Comparison of ENCODE assay signal across 25 cellular contexts in genomic region chr3:183829466-183829865, GRCh38. TPM values are rescaled to one million over a fixed set of nuclear protein-coding genes. Genes with fewer than 3 reads are reported as not detected.
"Had no signal": no experiment of that assay in that cellular context is flagged by ENCODE, and none has a peak within 500 bp of the region (broad histone marks: within the 10 kb centered on the region; RNA-seq: fewer than 3 reads in every experiment).

No MANE protein-coding gene starts in this region.

- H3K4me3 Mint-ChIP-seq: activated B cell treated with CpG ODN at 0.5 μM for 24 hours; activated CD8-positive, alpha-beta T cell treated with anti-CD3 and anti-CD28 coated beads, Interleukin-2, amount 10 ng/mL, durations not matched to agents 7 days and 5 days; activated naive CD4-positive, alpha-beta T cell treated with anti-CD3 and anti-CD28 coated beads, Interleukin-2, amount 10 ng/mL, durations not matched to agents 7 days and 5 days; activated naive CD8-positive, alpha-beta T cell treated with anti-CD3 and anti-CD28 coated beads, Interleukin-2, amount 10 ng/mL, durations not matched to agents 7 days and 5 days; activated T-cell treated with anti-CD3 and anti-CD28 coated beads, Interleukin-2, amount 50 U/mL, for 72 hours; brain; effector memory CD8-positive, alpha-beta T cell; T-helper 17 cell; T-helper 2 cell treated with Interferon-gamma antibody and Interleukin-4, amounts not matched to agents 5 μg/mL and 100 μg/mL, for 36 hours had no signal

- H3K36me3 Mint-ChIP-seq: activated naive CD8-positive, alpha-beta T cell treated with anti-CD3 and anti-CD28 coated beads, Interleukin-2, amount 10 ng/mL, durations not matched to agents 7 days and 5 days had no signal

- H3K27me3 Mint-ChIP-seq: activated B cell treated with CpG ODN at 0.5 μM for 24 hours; activated naive CD8-positive, alpha-beta T cell treated with anti-CD3 and anti-CD28 coated beads, Interleukin-2, amount 10 ng/mL, durations not matched to agents 7 days and 5 days; brain; effector memory CD8-positive, alpha-beta T cell; T-helper 17 cell had no signal

- DNase-seq: activated B cell treated with CpG ODN at 0.5 μM for 24 hours; activated CD4-positive, alpha-beta T cell treated with anti-CD3 and anti-CD28 coated beads for 48 hours; activated CD4-positive, alpha-beta T cell treated with anti-CD3 and anti-CD28 coated beads, Interleukin-2, amount 50 U/mL, for 1 hour; activated CD4-positive, alpha-beta T cell treated with anti-CD3 and anti-CD28 coated beads, Interleukin-2, amount 50 U/mL, for 48 hours; activated CD8-positive, alpha-beta T cell treated with anti-CD3 and anti-CD28 coated beads, Interleukin-2, amount 10 ng/mL, durations not matched to agents 7 days and 5 days; activated gamma-delta T cell; activated naive CD4-positive, alpha-beta T cell; activated naive CD4-positive, alpha-beta T cell treated with anti-CD3 and anti-CD28 coated beads, Interleukin-2, amount 10 ng/mL, durations not matched to agents 7 days and 5 days; activated naive CD8-positive, alpha-beta T cell treated with anti-CD3 and anti-CD28 coated beads, Interleukin-2, amount 10 ng/mL, durations not matched to agents 7 days and 5 days; activated T-cell treated with anti-CD3 and anti-CD28 coated beads, Interleukin-2, amount 50 U/mL, for 72 hours; central memory CD4-positive, alpha-beta T cell; cortex of kidney; dermis blood vessel endothelial cell; effector CD4-positive, alpha-beta T cell; effector memory CD8-positive, alpha-beta T cell; esophagus squamous epithelium; foreskin melanocyte; T-helper 1 cell; T-helper 17 cell; T1000; WERI-Rb-1 had no signal

- H3K27ac Mint-ChIP-seq: activated B cell treated with CpG ODN at 0.5 μM for 24 hours; activated CD8-positive, alpha-beta T cell treated with anti-CD3 and anti-CD28 coated beads, Interleukin-2, amount 10 ng/mL, durations not matched to agents 7 days and 5 days; activated naive CD4-positive, alpha-beta T cell treated with anti-CD3 and anti-CD28 coated beads, Interleukin-2, amount 10 ng/mL, durations not matched to agents 7 days and 5 days; activated naive CD8-positive, alpha-beta T cell treated with anti-CD3 and anti-CD28 coated beads, Interleukin-2, amount 10 ng/mL, durations not matched to agents 7 days and 5 days; activated T-cell treated with anti-CD3 and anti-CD28 coated beads, Interleukin-2, amount 50 U/mL, for 72 hours; T-helper 17 cell; T-helper 2 cell treated with Interferon-gamma antibody and Interleukin-4, amounts not matched to agents 5 μg/mL and 100 μg/mL, for 36 hours had no signal

- H3K9me3 Mint-ChIP-seq: activated B cell treated with CpG ODN at 0.5 μM for 24 hours; activated naive CD4-positive, alpha-beta T cell treated with anti-CD3 and anti-CD28 coated beads, Interleukin-2, amount 10 ng/mL, durations not matched to agents 7 days and 5 days; activated naive CD4-positive, alpha-beta T cell treated with anti-CD3 and anti-CD28 coated beads, Interleukin-2, amount 50 U/mL, for 72 hours; activated naive CD8-positive, alpha-beta T cell treated with anti-CD3 and anti-CD28 coated beads, Interleukin-2, amount 10 ng/mL, durations not matched to agents 7 days and 5 days; activated T-cell treated with anti-CD3 and anti-CD28 coated beads, Interleukin-2, amount 50 U/mL, for 72 hours; brain; effector memory CD8-positive, alpha-beta T cell; T-helper 2 cell treated with Interferon-gamma antibody and Interleukin-4, amounts not matched to agents 5 μg/mL and 100 μg/mL, for 36 hours had no signal

RNA-seq across cellular contexts. Expression of gene MAP6D1, which starts 4.1 kb away (rescaled TPM):
- total RNA-seq: ascending aorta had no signal
